ENCODE assay signal across 8 cellular contexts in the genomic region with DNA sequence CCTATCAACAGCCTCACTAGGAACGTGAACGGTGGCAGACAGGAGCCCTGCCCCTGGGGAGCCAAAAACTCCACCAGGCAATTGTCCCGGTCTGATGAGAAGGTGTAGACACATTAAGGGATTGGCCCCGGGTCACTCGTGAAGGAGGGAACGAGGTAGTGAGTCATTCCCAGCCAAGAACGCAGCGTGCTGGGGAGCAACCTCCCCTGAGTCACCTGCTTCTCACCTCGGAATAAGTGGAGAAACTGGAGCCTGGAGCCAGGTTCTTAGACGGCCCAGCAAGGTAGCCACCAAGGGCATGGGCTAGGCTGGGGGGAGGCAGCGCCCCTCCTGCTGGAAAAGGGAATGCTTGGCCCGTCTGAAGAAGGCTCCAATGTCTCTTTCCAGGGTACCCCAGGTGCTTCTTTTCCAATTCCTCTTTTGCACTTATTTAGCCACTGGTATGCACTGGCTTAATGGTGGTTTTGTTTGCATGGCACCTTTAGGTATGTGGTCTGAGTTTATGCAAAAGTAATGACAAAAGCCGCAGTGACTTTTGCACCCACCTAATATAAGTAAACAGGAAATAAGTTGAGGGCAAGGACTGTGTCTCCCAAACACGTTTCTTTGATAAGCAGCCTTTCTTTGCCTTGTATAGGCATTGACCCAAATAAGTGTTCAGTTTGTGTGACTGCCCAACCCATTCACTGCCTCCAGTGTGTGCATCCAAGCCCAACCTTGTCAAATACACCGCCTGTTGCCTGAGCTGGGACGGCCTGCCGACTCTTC. TPM values are rescaled to one million over a fixed set of nuclear protein-coding genes. Genes with fewer than 3 reads are reported as not detected.
DNase-seq lines count a peak whose midpoint lies in the region; ATAC-seq and TF ChIP-seq lines count a peak whose summit lies in the region.

No MANE protein-coding gene starts in this region.

- H3K27ac Mint-ChIP-seq in activated CD4-positive, alpha-beta T cell treated with anti-CD3 and anti-CD28 coated beads, Interleukin-2, amount 10 ng/mL, durations not matched to agents 24 days and 14 days, result peak overlapping the region; percentile 7

- ATAC-seq in GM19463 (IDR thresholded peaks at IDR 0.05; ENCODE audit: unreplicated experiment) (peak; percentile 60), HG03521 (IDR thresholded peaks at IDR 0.05; ENCODE audit: unreplicated experiment) (peak; percentile 41), omental fat pad (ENCODE audit: low FRiP score) (peak; percentile 86)

- peaks cover 23% of the 10 kb centered on the region for H3K4me1 Mint-ChIP-seq in activated CD4-positive, alpha-beta T cell treated with anti-CD3 and anti-CD28 coated beads, Interleukin-2, amount 10 ng/mL, durations not matched to agents 24 days and 14 days

- peak overlapping the region; percentile 64 to 74 for H3K27ac ChIP-seq in esophagus (ENCODE audit: low read depth in 2 of 2, low read length in 1 of 2)

- WGBS in esophagus, 2 donors, result 46 to 55% methylated on average over 17 of the region's 17 CpGs

- H3K4me3 Mint-ChIP-seq in activated CD4-positive, alpha-beta T cell treated with anti-CD3 and anti-CD28 coated beads, Interleukin-2, amount 10 ng/mL, durations not matched to agents 24 days and 14 days, result peak overlapping the region; percentile 65

- no peaks in the 10 kb centered on the region for H3K9me3 Mint-ChIP-seq in activated CD4-positive, alpha-beta T cell treated with anti-CD3 and anti-CD28 coated beads, Interleukin-2, amount 10 ng/mL, durations not matched to agents 24 days and 14 days

- H3K27me3 ChIP-seq in esophagus (ENCODE audit: control insufficient read depth in 1 of 2, insufficient read depth in 2 of 2, low read length in 2 of 2), result no peaks in the 10 kb centered on the region

- no peaks in the 10 kb centered on the region for H3K4me1 ChIP-seq in esophagus (ENCODE audit: control insufficient read depth in 2 of 2, insufficient read depth in 2 of 2, low read length in 1 of 2)

- peak; percentile 83 for DNase-seq in DMS53 (lab: John Stamatoyannopoulos, UW)
- peak; percentile 65 for DNase-seq in activated CD4-positive, alpha-beta T cell treated with anti-CD3 and anti-CD28 coated beads, Interleukin-2, amount 10 ng/mL, durations not matched to agents 24 days and 14 days
- DNase-seq in omental fat pad (ENCODE audit: low spot score), result peak; percentile 35
- DNase-seq in midbrain (lab: John Stamatoyannopoulos, UW), result no peak
- no peak for DNase-seq in GM03348 (ENCODE audit: low spot score)

- H3K4me3 ChIP-seq in esophagus (ENCODE audit: low read depth in 1 of 2, low read length in 2 of 2), result peak overlapping the region; percentile 65 to 82

- intact Hi-C loops in activated CD4-positive, alpha-beta T cell treated with anti-CD3 and anti-CD28 coated beads, Interleukin-2, amount 10 ng/mL, durations not matched to agents 24 days and 14 days (cut with micrococcal nuclease), result loop anchor here (10.0 kb wide), 1 partner anchor 112 kb away; no protein-coding TSS in a partner anchor

- TF ChIP-seq CTCF in omental fat pad (IDR thresholded peaks at IDR 0.05), result no peak

- H3K27me3 Mint-ChIP-seq in activated CD4-positive, alpha-beta T cell treated with anti-CD3 and anti-CD28 coated beads, Interleukin-2, amount 10 ng/mL, durations not matched to agents 24 days and 14 days, result peaks cover 1% of the 10 kb centered on the region

- no peaks in the 10 kb centered on the region for H3K9me3 ChIP-seq in esophagus (ENCODE audit: control insufficient read depth in 2 of 2, insufficient read depth in 1 of 2, low read depth in 1 of 2, low read length in 1 of 2)

- H3K36me3 Mint-ChIP-seq in activated CD4-positive, alpha-beta T cell treated with anti-CD3 and anti-CD28 coated beads, Interleukin-2, amount 10 ng/mL, durations not matched to agents 24 days and 14 days (ENCODE audit: low read depth), result peaks cover 11% of the 10 kb centered on the region

- H3K36me3 ChIP-seq in esophagus (ENCODE audit: control insufficient read depth in 2 of 2, insufficient read depth in 2 of 2, low read length in 1 of 2), result no peaks in the 10 kb centered on the region

RNA-seq across cellular contexts. Expression of gene HELZ, which starts 1.8 kb away (rescaled TPM):
- total RNA-seq in activated CD4-positive, alpha-beta T cell treated with anti-CD3 and anti-CD28 coated beads, Interleukin-2, amount 10 ng/mL, durations not matched to agents 24 days and 14 days, result 73.5 and 74.7 TPM in 2 replicates
- polyA plus RNA-seq in esophagus, result 1 to 10 TPM; 2.1 to 3.9 TPM
- 100 to 1,000 TPM in 2 of 4 donors, 10 to 100 TPM in 2; 63.5 to 123 (median 87.6) TPM for total RNA-seq in omental fat pad

Comparison
In these comparisons a context has a peak if more than half of its experiments do, and no peak if none do; other contexts are left out.
1. DNase-seq: peak in DMS53 (single experiment), activated CD4-positive, alpha-beta T cell treated with anti-CD3 and anti-CD28 coated beads, Interleukin-2, amount 10 ng/mL, durations not matched to agents 24 days and 14 days (single experiment) and omental fat pad (single experiment); none in midbrain (single experiment) and GM03348 (single experiment).
2. Peak in every context shown above with its lines, with median percentiles within 50 percentile points of each other: ATAC-seq.